In the genomic region with DNA sequence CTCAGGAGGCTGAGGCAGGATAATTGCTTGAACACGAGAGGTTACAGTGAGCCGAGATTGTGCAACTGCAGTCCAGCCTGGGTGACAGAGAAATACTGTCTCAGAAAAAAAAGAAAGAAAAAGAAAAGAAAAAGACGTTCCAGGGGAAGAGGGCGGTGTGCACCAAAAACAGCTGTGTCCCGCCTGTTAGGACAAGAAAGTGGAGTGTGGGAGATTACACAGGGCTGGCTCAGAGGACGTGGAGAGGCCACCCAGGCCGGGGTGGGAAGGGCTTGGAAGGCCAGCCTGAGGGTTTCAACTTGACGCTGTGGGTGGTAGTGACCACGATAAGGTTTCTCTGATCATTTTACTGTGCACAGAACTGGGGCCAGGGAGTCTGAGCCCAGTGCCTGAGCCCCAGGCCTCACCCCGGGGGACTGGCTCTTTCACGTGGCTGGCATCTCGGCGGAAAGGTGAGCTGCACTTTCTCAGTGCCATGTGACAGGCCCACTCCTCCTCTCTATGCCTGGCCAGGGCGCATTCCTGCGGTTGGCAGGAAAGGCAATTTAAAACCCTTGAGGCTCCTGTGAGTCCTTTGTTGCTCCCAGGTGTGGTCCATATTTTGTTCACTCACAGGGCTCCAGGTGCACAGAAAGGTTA, we compare ENCODE assay signal across 10 cellular contexts. TPM values are rescaled to one million over a fixed set of nuclear protein-coding genes. Genes with fewer than 3 reads are reported as not detected.
DNase-seq lines count a peak whose midpoint lies in the region; ATAC-seq, FAIRE-seq and TF ChIP-seq lines count a peak whose summit lies in the region.
"Had no signal": no experiment of that assay in that cellular context is flagged by ENCODE, and none has a peak within 500 bp of the region (broad histone marks: within the 10 kb centered on the region; RNA-seq: fewer than 3 reads in every experiment).

No MANE protein-coding gene starts in this region.

- no peak for FAIRE-seq in urothelium cell line (lab: Jason Lieb, UNC)

- no peak overlapping the region for H3K18ac ChIP-seq in H9 (ENCODE audit: insufficient read length, low read depth, low read length)

- H3K4me2 ChIP-seq in H9 (ENCODE audit: insufficient read depth, insufficient read length, low read length) = no peak overlapping the region

- no peak overlapping the region for H3K56ac ChIP-seq in H9 (ENCODE audit: insufficient read length, low read depth, low read length)

- H3K36me3 ChIP-seq in breast epithelium (no peaks in the 10 kb centered on the region), liver (ENCODE audit: control insufficient read depth in 4 of 4, insufficient read depth in 3 of 4, low read depth in 1 of 4, low read length in 3 of 4) (no peaks in the 10 kb centered on the region)

- H2BK5ac ChIP-seq in H9 (ENCODE audit: insufficient read length, low read length) = no peak overlapping the region

- H3K36me3 Mint-ChIP-seq in activated CD4-positive, alpha-beta T cell treated with anti-CD3 and anti-CD28 coated beads, Interleukin-2, amount 10 ng/mL, durations not matched to agents 24 days and 14 days (ENCODE audit: low read depth) = peaks cover 13% of the 10 kb centered on the region
- peaks cover 9 to 14% (median 13%) of the 10 kb centered on the region in 3 experiments for H3K36me3 Mint-ChIP-seq in H9 (ENCODE audit: insufficient read depth in 1 of 3, low read depth in 3 of 3)

- no peak overlapping the region for H4K8ac ChIP-seq in H9 (replicated peaks; ENCODE audit: insufficient read length, low read depth, low read length)

- H3K9me3 ChIP-seq in breast epithelium (no peaks in the 10 kb centered on the region), liver (ENCODE audit: control insufficient read depth in 4 of 4, low read length in 3 of 4) (no peaks in the 10 kb centered on the region), H9 (ENCODE audit: control insufficient read depth, low read depth, low read length) (no peaks in the 10 kb centered on the region)

- WGBS in liver = 78% methylated on average over 15 of the region's 15 CpGs
- no CpG with 5 or more reads among the region's 15 CpGs for WGBS in H9 (ENCODE audit: extremely low coverage, insufficient read length, low lambda C conversion rate)

- H3K23ac ChIP-seq in H9 (ENCODE audit: insufficient read length, low read depth, low read length) = no peak overlapping the region

- no peaks in the 10 kb centered on the region for H3K9me3 Mint-ChIP-seq in activated CD4-positive, alpha-beta T cell treated with anti-CD3 and anti-CD28 coated beads, Interleukin-2, amount 10 ng/mL, durations not matched to agents 24 days and 14 days
- no peaks in the 10 kb centered on the region for H3K9me3 Mint-ChIP-seq in H9

- no peak overlapping the region for H3K9ac ChIP-seq in liver (ENCODE audit: low read depth in 1 of 2, low read length in 2 of 2)
- no peak overlapping the region for H3K9ac ChIP-seq in H9 (ENCODE audit: extremely low read depth, insufficient read length, low read length)

- H2AK5ac ChIP-seq in H9 (ENCODE audit: insufficient read length, low read length) = no peak overlapping the region

- intact Hi-C loops in activated CD4-positive, alpha-beta T cell treated with anti-CD3 and anti-CD28 coated beads, Interleukin-2, amount 10 ng/mL, durations not matched to agents 24 days and 14 days (cut with micrococcal nuclease) = no loop called here
- intact Hi-C loops in breast epithelium (cut with DNase I; ENCODE audit: low total_unique reads) = no loop called here

- H2BK15ac ChIP-seq in H9 (ENCODE audit: low read depth, low read length) = no peak overlapping the region

- no peak overlapping the region for H2BK12ac ChIP-seq in H9 (ENCODE audit: insufficient read length, low read depth, low read length)

- peak overlapping the region; percentile 49 for H3K27ac Mint-ChIP-seq in activated CD4-positive, alpha-beta T cell treated with anti-CD3 and anti-CD28 coated beads, Interleukin-2, amount 10 ng/mL, durations not matched to agents 24 days and 14 days
- peak overlapping the region in 1 of 3 experiments; percentile 45; a peak in 2 of 7 replicates for H3K27ac Mint-ChIP-seq in H9

- no peak for DNase-seq in activated CD4-positive, alpha-beta T cell treated with anti-CD3 and anti-CD28 coated beads, Interleukin-2, amount 10 ng/mL, durations not matched to agents 24 days and 14 days
- DNase-seq in activated CD4-positive, alpha-beta T cell treated with anti-CD3 and anti-CD28 coated beads, Interleukin-2, amount 50 U/mL, for 48 hours = no peak
- DNase-seq in breast epithelium (ENCODE audit: low spot score in 2 of 2) (peak; percentile 62 to 72), urothelium cell line (ENCODE audit: low spot score) (peak; percentile 70), H9 (no peak), NCI-H226 (no peak)
- DNase-seq: activated CD8-positive, alpha-beta memory T cell treated with anti-CD3 and anti-CD28 coated beads, Interleukin-2, amount 50 U/mL, for 48 hours; effector CD4-positive, alpha-beta T cell had no signal

- H3K27me3 Mint-ChIP-seq in activated CD4-positive, alpha-beta T cell treated with anti-CD3 and anti-CD28 coated beads, Interleukin-2, amount 10 ng/mL, durations not matched to agents 24 days and 14 days = no peaks in the 10 kb centered on the region
- no peaks in the 10 kb centered on the region; the same call in none of the 2 replicates for H3K27me3 Mint-ChIP-seq in H9 (ENCODE audit: low read depth)

- H2AFZ ChIP-seq in H9 (ENCODE audit: low read length) = no peak overlapping the region

- H3K4me3 ChIP-seq in breast epithelium = peak overlapping the region in 1 of 3 donors; percentile 39
- no peak overlapping the region for H3K4me3 ChIP-seq in liver (ENCODE audit: low read depth in 1 of 3, low read length in 3 of 3)

- H3K23me2 ChIP-seq in H9 (ENCODE audit: insufficient read length, low read depth, low read length, poor library complexity, severe bottlenecking) = no peaks in the 10 kb centered on the region

- H4K91ac ChIP-seq in H9 (ENCODE audit: insufficient read length, low read depth, low read length) = no peak overlapping the region

- H4K5ac ChIP-seq in H9 (ENCODE audit: insufficient read length, low read depth, low read length) = no peak overlapping the region

- peaks cover 3% of the 10 kb centered on the region for H4K20me1 ChIP-seq in H9 (ENCODE audit: control insufficient read depth, insufficient read depth, insufficient read length)

- ATAC-seq in HG02571 (IDR thresholded peaks at IDR 0.05; ENCODE audit: unreplicated experiment) = no peak

- H3K27ac ChIP-seq in breast epithelium (peak overlapping the region; percentile 65 to 84), liver (ENCODE audit: low read depth in 1 of 2, low read length in 2 of 2) (no peak overlapping the region), H9 (ENCODE audit: insufficient read length, low read depth, low read length) (no peak overlapping the region)

- H3K4ac ChIP-seq in H9 (ENCODE audit: low read depth, low read length) = no peak overlapping the region

- H3T11ph ChIP-seq in H9 (ENCODE audit: low read length) = no peak overlapping the region

- no peaks in the 10 kb centered on the region for H3K79me1 ChIP-seq in H9 (ENCODE audit: insufficient read depth, low read depth, low read length, poor library complexity, severe bottlenecking)

- TF ChIP-seq CTCF in breast epithelium (IDR thresholded peaks at IDR 0.05) (no peak), liver (IDR thresholded peaks at IDR 0.05; ENCODE audit: low read depth, low read length, missing input control) (no peak), H9 (conservative IDR thresholded peaks at IDR 0.05) (no peak)

- TF ChIP-seq RAD21 in liver (IDR thresholded peaks at IDR 0.05) = no peak

- TF ChIP-seq POLR2A in breast epithelium (IDR thresholded peaks at IDR 0.05) = no peak

- no peak overlapping the region for H3K4me3 Mint-ChIP-seq in activated CD4-positive, alpha-beta T cell treated with anti-CD3 and anti-CD28 coated beads, Interleukin-2, amount 10 ng/mL, durations not matched to agents 24 days and 14 days
- no peak overlapping the region for H3K4me3 Mint-ChIP-seq in H9

- no peaks in the 10 kb centered on the region for H3K27me3 ChIP-seq in breast epithelium
- no peaks in the 10 kb centered on the region for H3K27me3 ChIP-seq in liver (ENCODE audit: control insufficient read depth in 4 of 4, insufficient read depth in 4 of 4, low read length in 3 of 4)
- H3K27me3 ChIP-seq in H9 (ENCODE audit: insufficient read depth, low read length) = no peaks in the 10 kb centered on the region

- H3K14ac ChIP-seq in H9 (ENCODE audit: insufficient read depth, low read length) = no peak overlapping the region

- no peak overlapping the region for H2BK20ac ChIP-seq in H9 (ENCODE audit: low read depth, low read length, poor library complexity, severe bottlenecking)

- H2BK120ac ChIP-seq in H9 (ENCODE audit: low read depth, low read length, poor library complexity, severe bottlenecking) = no peak overlapping the region

- no peaks in the 10 kb centered on the region for H3K79me2 ChIP-seq in H9 (ENCODE audit: insufficient read depth, low read length)

- peaks cover 4% of the 10 kb centered on the region for H3K4me1 Mint-ChIP-seq in activated CD4-positive, alpha-beta T cell treated with anti-CD3 and anti-CD28 coated beads, Interleukin-2, amount 10 ng/mL, durations not matched to agents 24 days and 14 days
- H3K4me1 Mint-ChIP-seq in H9 = peaks cover 2 to 3% of the 10 kb centered on the region in 2 experiments; a peak in 2 of 4 replicates

- H3K4me1 ChIP-seq in breast epithelium = peaks cover 0 to 5% of the 10 kb centered on the region in 2 donors
- H3K4me1 ChIP-seq in liver (ENCODE audit: control insufficient read depth in 4 of 4, insufficient read depth in 4 of 4, low read length in 3 of 4) = peaks cover 2 to 13% (median 5%) of the 10 kb centered on the region in 4 donors
- no peaks in the 10 kb centered on the region for H3K4me1 ChIP-seq in H9 (ENCODE audit: insufficient read depth, low read length)

TF ChIP-seq in liver, 16 proteins besides CTCF, POLR2A, EP300 and RAD21 (continues in another document):
- TF ChIP-seq YY1 (IDR thresholded peaks at IDR 0.05) (no peak), GABPA (IDR thresholded peaks at IDR 0.05 in 1 of 2, conservative IDR thresholded peaks at IDR 0.05 in 1 of 2) (no peak), NR2F2 (IDR thresholded peaks at IDR 0.05) (peak; percentile 34)

RNA-seq across cellular contexts. Expression of a gene that starts 13.9 kb away (rescaled TPM):
- total RNA-seq in activated CD4-positive, alpha-beta T cell treated with anti-CD3 and anti-CD28 coated beads, Interleukin-2, amount 10 ng/mL, durations not matched to agents 24 days and 14 days = 48.4 and 49.2 TPM in 2 replicates
- total RNA-seq in breast epithelium (10 to 100 TPM; 36.6 to 47.7 (median 39.0) TPM), liver (10 to 100 TPM; 13.6 to 18.8 TPM), H9 (2021) (27.6 and 30.0 TPM in 2 replicates)
- polyA plus RNA-seq in liver = 10 to 100 TPM; 55.7 to 65.0 TPM

RNA-seq across cellular contexts. Expression of a gene that starts 22.2 kb away (rescaled TPM):
- total RNA-seq in activated CD4-positive, alpha-beta T cell treated with anti-CD3 and anti-CD28 coated beads, Interleukin-2, amount 10 ng/mL, durations not matched to agents 24 days and 14 days = 69.4 and 75.0 TPM in 2 replicates
- total RNA-seq in breast epithelium = 100 to 1,000 TPM in 1 of 3 donors, 10 to 100 TPM in 2; 62.1 to 123 (median 87.7) TPM
- 100 to 1,000 TPM; 116 to 571 TPM for total RNA-seq in liver
- polyA plus RNA-seq in liver = 100 to 1,000 TPM; 377 to 973 TPM
- 125 and 128 TPM in 2 replicates for total RNA-seq in H9 (2021)

Comparison
In these comparisons a context has a peak if more than half of its experiments do, and no peak if none do; other contexts are left out.
1. DNase-seq: peak in breast epithelium (2 of 2) and urothelium cell line (single experiment); none in activated CD4-positive, alpha-beta T cell treated with anti-CD3 and anti-CD28 coated beads, Interleukin-2, amount 10 ng/mL, durations not matched to agents 24 days and 14 days (single experiment), activated CD4-positive, alpha-beta T cell treated with anti-CD3 and anti-CD28 coated beads, Interleukin-2, amount 50 U/mL, for 48 hours (0 of 2), H9 (single experiment) and NCI-H226 (single experiment).
2. H3K27ac ChIP-seq: peak in breast epithelium (2 of 2); none in liver (0 of 2) and H9 (single experiment).